ENCODE assay signal across 8 cellular contexts in genomic region chr22:50276143-50276542, GRCh38. TPM values are rescaled to one million over a fixed set of nuclear protein-coding genes. Genes with fewer than 3 reads are reported as not detected.
DNase-seq lines count a peak whose midpoint lies in the region; ATAC-seq and TF ChIP-seq lines count a peak whose summit lies in the region.

No MANE protein-coding gene starts in this region.

- no peak overlapping the region for H3K4me3 ChIP-seq in AG10803 (ENCODE audit: low read length)
- no peak overlapping the region for H3K4me3 ChIP-seq in neuronal stem cell (ENCODE audit: low read length in 2 of 2)

- H2BK120ac ChIP-seq in neuronal stem cell (ENCODE audit: low read depth, low read length) = no peak overlapping the region

- H3K4me1 ChIP-seq in neuronal stem cell (ENCODE audit: control insufficient read depth in 2 of 2, insufficient read depth in 1 of 2, low read depth in 1 of 2, low read length in 2 of 2) = peaks cover 16 to 22% of the 10 kb centered on the region in 2 donors

- H3K79me1 ChIP-seq in neuronal stem cell (ENCODE audit: low read depth, low read length) = peaks cover 5% of the 10 kb centered on the region

- ATAC-seq in GM18498 (IDR thresholded peaks at IDR 0.05; ENCODE audit: unreplicated experiment) = peak; percentile 53
- peak; percentile 59 for ATAC-seq in HG03439 (IDR thresholded peaks at IDR 0.05; ENCODE audit: unreplicated experiment)
- no peak for ATAC-seq in HG03432 (IDR thresholded peaks at IDR 0.05; ENCODE audit: unreplicated experiment)
- no peak for ATAC-seq in HG03135 (IDR thresholded peaks at IDR 0.05; ENCODE audit: unreplicated experiment)

- H3K18ac ChIP-seq in neuronal stem cell (ENCODE audit: low read length) = no peak overlapping the region

- H3K9me3 ChIP-seq in neuronal stem cell (replicated peaks in 1 of 2; ENCODE audit: control insufficient read depth in 2 of 2, insufficient read depth in 1 of 2, low read depth in 1 of 2, low read length in 2 of 2) = peaks cover 5 to 7% of the 10 kb centered on the region in 2 donors

- H3K4me2 ChIP-seq in neuronal stem cell (ENCODE audit: insufficient read depth, low read length, poor library complexity, severe bottlenecking) = no peak overlapping the region

- no peak overlapping the region for H3K14ac ChIP-seq in neuronal stem cell (ENCODE audit: low read length)

- no peaks in the 10 kb centered on the region for H3K27me3 ChIP-seq in neuronal stem cell (ENCODE audit: control insufficient read depth in 3 of 3, insufficient read depth in 3 of 3, low read depth in 1 of 3, low read length in 3 of 3)

- peak overlapping the region; percentile 56 for H2AK5ac ChIP-seq in neuronal stem cell (ENCODE audit: low read depth, low read length)

- WGBS in neuronal stem cell (ENCODE audit: extremely low coverage in 2 of 2, insufficient read length in 2 of 2, insufficient replicate concordance in 1 of 2), 2 donors = no CpG with 5 or more reads among the region's 25 CpGs

- H4K91ac ChIP-seq in neuronal stem cell (ENCODE audit: low read depth, low read length, poor library complexity) = no peak overlapping the region

- H3K27ac ChIP-seq in neuronal stem cell (replicated peaks; ENCODE audit: low read length) = no peak overlapping the region

- H3K23ac ChIP-seq in neuronal stem cell (ENCODE audit: low read depth, low read length, poor library complexity) = peak overlapping the region; percentile 80

- H3K36me3 ChIP-seq in neuronal stem cell (replicated peaks in 1 of 2; ENCODE audit: control insufficient read depth in 2 of 2, insufficient read depth in 2 of 2, low read length in 2 of 2) = peaks cover 52 to 72% of the 10 kb centered on the region in 2 donors

- H2BK12ac ChIP-seq in neuronal stem cell (ENCODE audit: low read length) = no peak overlapping the region

- no peak overlapping the region for H2BK15ac ChIP-seq in neuronal stem cell (ENCODE audit: low read length)

- H4K8ac ChIP-seq in neuronal stem cell (ENCODE audit: low read depth, low read length) = no peak overlapping the region

- peak overlapping the region; percentile 84 for H3K4ac ChIP-seq in neuronal stem cell (ENCODE audit: low read length)

- H2BK5ac ChIP-seq in neuronal stem cell (ENCODE audit: low read length) = peak overlapping the region; percentile 82

- DNase-seq in AG10803 (ENCODE audit: low read depth) (peak; percentile 75), fibroblast of peridontal ligament (ENCODE audit: extremely low read depth) (peak; percentile 54), neuronal stem cell (ENCODE audit: low spot score) (no peak)
- DNase-seq in activated CD4-positive, alpha-beta T cell treated with anti-CD3 and anti-CD28 coated beads, Interleukin-2, amount 50 U/mL, for 48 hours = peak; percentile 43 to 54

- no peak overlapping the region for H2AFZ ChIP-seq in neuronal stem cell (ENCODE audit: low read length)

- peak overlapping the region; percentile 44 for H3K9ac ChIP-seq in neuronal stem cell (ENCODE audit: low read depth, low read length, poor library complexity)

- peak; percentile 32 for TF ChIP-seq CTCF in AG10803 (conservative IDR thresholded peaks at IDR 0.05; ENCODE audit: low read length)

RNA-seq across cellular contexts. Expression of gene MAPK11, which starts 6.0 kb away (rescaled TPM):
- polyA plus RNA-seq in neuronal stem cell (2013, experiment 1 of 2) = 4.0 TPM
- polyA plus RNA-seq in neuronal stem cell (2013, experiment 2 of 2) = 3.6 TPM

RNA-seq across cellular contexts. Expression of gene MAPK12, which starts 14.7 kb away (rescaled TPM):
- polyA plus RNA-seq in neuronal stem cell (2013, experiment 1 of 2) = 28.8 TPM
- polyA plus RNA-seq in neuronal stem cell (2013, experiment 2 of 2) = 28.1 TPM

RNA-seq across cellular contexts. Expression of gene HDAC10, which starts 25.1 kb away (rescaled TPM):
- 20.1 TPM for polyA plus RNA-seq in neuronal stem cell (2013, experiment 1 of 2)
- 18.8 TPM for polyA plus RNA-seq in neuronal stem cell (2013, experiment 2 of 2)

RNA-seq across cellular contexts. Expression of gene PLXNB2, which starts 31.3 kb away (rescaled TPM):
- 71.0 TPM for polyA plus RNA-seq in neuronal stem cell (2013, experiment 1 of 2)
- polyA plus RNA-seq in neuronal stem cell (2013, experiment 2 of 2) = 69.8 TPM

RNA-seq across cellular contexts. Expression of gene TUBGCP6, which starts 31.3 kb away (rescaled TPM):
- 12.1 TPM for polyA plus RNA-seq in neuronal stem cell (2013, experiment 1 of 2)
- polyA plus RNA-seq in neuronal stem cell (2013, experiment 2 of 2) = 12.1 TPM

Comparison
In these comparisons a context has a peak if more than half of its experiments do, and no peak if none do; other contexts are left out.
1. ATAC-seq: peak in GM18498 (single experiment) and HG03439 (single experiment); none in HG03432 (single experiment) and HG03135 (single experiment).